ENCODE assay signal across 9 cellular contexts in the genomic region with DNA sequence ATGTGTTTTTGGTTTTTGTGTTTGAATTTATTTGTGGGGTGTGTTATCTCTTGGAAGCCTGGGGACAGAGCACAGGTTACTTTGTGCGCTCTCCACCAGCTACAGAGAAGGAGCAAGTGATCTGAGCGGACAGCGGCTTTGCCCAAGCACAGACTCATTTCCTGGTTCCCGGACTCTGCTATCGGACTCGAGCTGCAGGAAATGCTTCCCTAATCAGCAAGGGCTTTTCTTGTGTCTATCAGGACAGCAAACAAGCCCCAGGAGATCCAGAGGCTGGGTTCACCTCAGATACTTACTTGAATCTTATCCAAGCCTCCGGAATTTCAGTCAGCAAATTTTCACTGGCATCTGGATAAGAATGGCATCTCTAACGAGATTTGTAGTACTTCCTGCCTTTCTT. TPM values are rescaled to one million over a fixed set of nuclear protein-coding genes. Genes with fewer than 3 reads are reported as not detected.
DNase-seq lines count a peak whose midpoint lies in the region; ATAC-seq and TF ChIP-seq lines count a peak whose summit lies in the region.
"Had no signal": no experiment of that assay in that cellular context is flagged by ENCODE, and none has a peak within 500 bp of the region (broad histone marks: within the 10 kb centered on the region; RNA-seq: fewer than 3 reads in every experiment).

No MANE protein-coding gene starts in this region.

- intact Hi-C loops in gastrocnemius medialis (cut with DNase I; ENCODE audit: low total_unique reads) = no loop called here

- H3K36me3 ChIP-seq in gastrocnemius medialis = no peaks in the 10 kb centered on the region

- H3K4me1 ChIP-seq in gastrocnemius medialis = peaks cover 0 to 5% of the 10 kb centered on the region in 2 donors

- H3K27ac ChIP-seq in gastrocnemius medialis = no peak overlapping the region

- TF ChIP-seq CTCF in gastrocnemius medialis (IDR thresholded peaks at IDR 0.05 in 4 of 5, conservative IDR thresholded peaks at IDR 0.05 in 1 of 5) = no peak

- ATAC-seq in GM18873 (IDR thresholded peaks at IDR 0.05; ENCODE audit: low FRiP score, unreplicated experiment) = no peak
- no peak for ATAC-seq in HG03175 (IDR thresholded peaks at IDR 0.05; ENCODE audit: unreplicated experiment)
- no peak for ATAC-seq in gastrocnemius medialis
- ATAC-seq: effector memory CD8-positive, alpha-beta T cell had no signal

- DNase-seq in HS-27A (ENCODE audit: low read depth) (peak; percentile 49), amniotic epithelial cell (ENCODE audit: low read depth) (peak; percentile 95), iPS DF 19.7 (ENCODE audit: low read depth, low spot score) (peak; percentile 7), smooth muscle cell of the brain vasculature (ENCODE audit: low read depth, low spot score) (peak; percentile 21), NCI-H1930 (lab: John Stamatoyannopoulos, UW) (no peak), gastrocnemius medialis (no peak)
- DNase-seq: effector memory CD8-positive, alpha-beta T cell had no signal

- H3K4me3 ChIP-seq in gastrocnemius medialis = peak overlapping the region in 1 of 4 donors; percentile 2

- no peak for TF ChIP-seq POLR2A in gastrocnemius medialis (IDR thresholded peaks at IDR 0.05)

- peaks cover 0 to 2% (median 0%) of the 10 kb centered on the region in 3 donors for H3K27me3 ChIP-seq in gastrocnemius medialis

- no peaks in the 10 kb centered on the region for H3K9me3 ChIP-seq in gastrocnemius medialis

- in situ Hi-C loops in gastrocnemius medialis (cut with MboI; ENCODE audit: low sequenced_read_pairs in 4 of 4) = no loop called here

RNA-seq across cellular contexts. Expression of gene MRC1, which starts 27.8 kb away (rescaled TPM):
- 10 to 100 TPM in 2 of 4 donors, 1 to 10 TPM in 2; 5.3 to 13.6 (median 9.3) TPM for total RNA-seq in gastrocnemius medialis

Comparison
In these comparisons a context has a peak if more than half of its experiments do, and no peak if none do; other contexts are left out.
1. DNase-seq: peak in HS-27A (single experiment), amniotic epithelial cell (single experiment), iPS DF 19.7 (single experiment) and smooth muscle cell of the brain vasculature (single experiment); none in NCI-H1930 (0 of 2) and gastrocnemius medialis (0 of 2).